Comparison of ENCODE assay signal across 11 cellular contexts in genomic region chr9:134390947-134391318, GRCh38.
DNase-seq lines count a peak whose midpoint lies in the region; ATAC-seq and TF ChIP-seq lines count a peak whose summit lies in the region.
"Had no signal": no experiment of that assay in that cellular context is flagged by ENCODE, and none has a peak within 500 bp of the region (broad histone marks: within the 10 kb centered on the region; RNA-seq: fewer than 3 reads in every experiment).

No MANE protein-coding gene starts in this region.

- no peak overlapping the region for H3K27ac ChIP-seq in tibial artery
- H3K27ac ChIP-seq: HL-60 had no signal

- H3K4me1 ChIP-seq in mucosa of descending colon (ENCODE audit: low read depth), result peaks cover 42% of the 10 kb centered on the region
- peaks cover 0 to 94% (median 71%) of the 10 kb centered on the region in 4 donors for H3K4me1 ChIP-seq in tibial artery

- DNase-seq in mucosa of descending colon, result no peak
- DNase-seq in tibial artery, result no peak
- no peak for DNase-seq in NCI-H82 (lab: John Stamatoyannopoulos, UW)
- DNase-seq in left ventricle myocardium superior, result no peak
- no peak for DNase-seq in KBM-7
- DNase-seq: cortex of kidney, NCI-H446 had no signal

- H3K9me3 ChIP-seq in mucosa of descending colon (no peaks in the 10 kb centered on the region), tibial artery (no peaks in the 10 kb centered on the region)

- intact Hi-C loops in mucosa of descending colon (cut with DNase I, micrococcal nuclease), result no loop called here
- intact Hi-C loops in tibial artery (cut with DNase I; ENCODE audit: low total_unique reads), result no loop called here
- intact Hi-C loops in left ventricle myocardium superior (cut with micrococcal nuclease), result no loop called here

- in situ Hi-C loops in KBM-7 (cut with MboI; ENCODE audit: low pct_unique_long_range_greater_than_20kb, low sequenced_read_pairs), result no loop called here

- H3K36me3 ChIP-seq in mucosa of descending colon (ENCODE audit: low read depth) (no peaks in the 10 kb centered on the region), tibial artery (no peaks in the 10 kb centered on the region)

- TF ChIP-seq CTCF in mucosa of descending colon (IDR thresholded peaks at IDR 0.05), result no peak
- no peak for TF ChIP-seq CTCF in tibial artery (IDR thresholded peaks at IDR 0.05)

- H3K4me3 ChIP-seq in mucosa of descending colon (no peak overlapping the region), tibial artery (no peak overlapping the region)

- ATAC-seq in GM18498 (IDR thresholded peaks at IDR 0.05; ENCODE audit: unreplicated experiment) (peak; percentile 35), GM21390 (IDR thresholded peaks at IDR 0.05; ENCODE audit: unreplicated experiment) (peak; percentile 21), HG03457 (IDR thresholded peaks at IDR 0.05; ENCODE audit: unreplicated experiment) (peak; percentile 22), mucosa of descending colon (peak; percentile 2), left ventricle myocardium superior (no peak)

- H3K27me3 ChIP-seq in tibial artery, result no peaks in the 10 kb centered on the region
